In the genomic region with DNA sequence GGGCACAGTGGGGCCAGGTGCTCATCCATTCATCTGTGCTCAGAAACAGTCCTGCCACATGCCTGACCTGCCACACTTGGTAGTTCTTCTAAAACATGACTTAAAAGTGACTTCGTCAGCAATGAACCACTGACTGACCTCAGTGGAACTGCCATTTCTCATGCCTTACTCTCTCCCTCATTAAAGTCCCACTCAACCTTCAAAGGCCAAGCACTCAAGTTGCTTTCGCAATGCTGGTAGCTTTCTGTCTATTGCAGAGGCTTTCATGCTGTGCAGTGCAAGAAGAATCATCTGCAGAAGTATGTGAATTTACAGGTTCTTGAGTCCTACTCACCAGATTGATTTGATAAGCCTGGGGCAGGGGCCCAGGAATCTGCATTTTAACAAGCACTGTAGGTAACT, we compare ENCODE assay signal across 10 cellular contexts. TPM values are rescaled to one million over a fixed set of nuclear protein-coding genes. Genes with fewer than 3 reads are reported as not detected.
DNase-seq lines count a peak whose midpoint lies in the region; ATAC-seq and TF ChIP-seq lines count a peak whose summit lies in the region.
"Had no signal": no experiment of that assay in that cellular context is flagged by ENCODE, and none has a peak within 500 bp of the region (broad histone marks: within the 10 kb centered on the region; RNA-seq: fewer than 3 reads in every experiment).

No MANE protein-coding gene starts in this region.

- H3K27ac Mint-ChIP-seq in IgD-negative memory B cell: peak overlapping the region; percentile 92 to 96 (median 94)
- H3K27ac Mint-ChIP-seq: neural progenitor cell had no signal

- no peaks in the 10 kb centered on the region for H3K27me3 Mint-ChIP-seq in IgD-negative memory B cell

- H3K4me3 Mint-ChIP-seq in IgD-negative memory B cell: peak overlapping the region in 3 of 4 donors; percentile 23 to 72 (median 60)
- H3K4me3 Mint-ChIP-seq: neural progenitor cell had no signal

- H3K9me3 Mint-ChIP-seq in IgD-negative memory B cell: no peaks in the 10 kb centered on the region
- H3K9me3 Mint-ChIP-seq: neural progenitor cell had no signal

- H3K27ac ChIP-seq in coronary artery: no peak overlapping the region
- H3K27ac ChIP-seq: neural progenitor cell had no signal

- DNase-seq in DMS79 (lab: John Stamatoyannopoulos, UW): peak; percentile 53
- DNase-seq in coronary artery (ENCODE audit: low spot score): peak; percentile 38
- DNase-seq in posterior vena cava (ENCODE audit: low spot score): peak; percentile 64
- DNase-seq in GM19240 (ENCODE audit: insufficient read length, low spot score): no peak
- no peak for DNase-seq in NCI-H1105 (lab: John Stamatoyannopoulos, UW)
- DNase-seq in retina: no peak
- DNase-seq: NCI-H1105 treated with DMSO at 0.1 percent for 48 hours had no signal

- peaks cover 6% of the 10 kb centered on the region for H3K36me3 Mint-ChIP-seq in IgD-negative memory B cell

- peaks cover 63 to 79% (median 75%) of the 10 kb centered on the region in 3 donors for H3K4me1 Mint-ChIP-seq in IgD-negative memory B cell

- intact Hi-C loops in posterior vena cava (cut with DNase I): no loop called here

- no peak for TF ChIP-seq CTCF in coronary artery (IDR thresholded peaks at IDR 0.05)

- H3K4me3 ChIP-seq in coronary artery: no peak overlapping the region
- H3K4me3 ChIP-seq: neural progenitor cell had no signal

- ATAC-seq in GM21360 (IDR thresholded peaks at IDR 0.05; ENCODE audit: unreplicated experiment): no peak

RNA-seq across cellular contexts. Expression of gene B4GALT1, which starts 23.9 kb away (rescaled TPM):
- 55.1 TPM for polyA plus RNA-seq in IgD-negative memory B cell
- 100 to 1,000 TPM in 1 of 2 donors, 10 to 100 TPM in 1; 76.8 to 107 TPM for total RNA-seq in posterior vena cava

Comparison
In these comparisons a context has a peak if more than half of its experiments do, and no peak if none do; other contexts are left out.
1. DNase-seq: peak in DMS79 (single experiment), coronary artery (single experiment) and posterior vena cava (single experiment); none in GM19240 (single experiment), NCI-H1105 (single experiment) and retina (single experiment).